11 cellular contexts compared by ENCODE assay signal in the genomic region with DNA sequence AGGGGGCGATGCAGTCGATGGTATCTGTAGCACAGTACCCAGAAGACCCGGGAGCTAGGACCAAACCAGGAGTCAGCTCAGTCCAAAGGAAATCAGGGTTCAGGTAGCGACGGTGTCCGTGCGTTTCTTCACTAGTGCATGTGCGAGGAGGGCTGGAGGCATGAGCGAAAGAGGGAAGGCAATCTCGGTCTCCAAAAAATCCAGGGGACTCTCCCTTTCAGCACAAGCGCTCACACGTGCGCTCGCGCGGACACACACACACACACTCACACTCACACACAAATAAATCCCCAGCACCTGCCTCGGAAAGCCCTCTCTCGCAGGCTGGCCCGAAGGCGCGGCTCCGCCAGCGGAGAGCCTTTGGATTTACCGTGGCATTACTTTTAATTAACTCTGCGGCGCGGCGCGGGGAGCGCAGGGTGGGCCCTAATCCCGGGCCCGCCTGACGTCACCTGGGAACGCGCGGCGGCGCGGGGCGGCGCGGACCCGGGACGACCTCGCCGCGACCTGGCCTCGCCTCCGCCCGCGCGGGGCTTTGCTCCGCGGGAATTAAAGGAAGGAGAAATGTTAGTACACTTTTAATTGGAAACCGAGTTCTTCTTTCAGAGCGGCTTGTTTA.
DNase-seq lines count a peak whose midpoint lies in the region; ATAC-seq, FAIRE-seq and TF ChIP-seq lines count a peak whose summit lies in the region.
"Had no signal": no experiment of that assay in that cellular context is flagged by ENCODE, and none has a peak within 500 bp of the region (broad histone marks: within the 10 kb centered on the region; RNA-seq: fewer than 3 reads in every experiment).

No MANE protein-coding gene starts in this region.

- H3K4me1 Mint-ChIP-seq in stimulated activated naive B cell treated with anti-CD40 and anti-IgM and Interleukin-4, amounts not matched to agents 10 μg/mL and 1 μg/mL and 100 μg/mL, for 72 hours = peaks cover 0 to 5% of the 10 kb centered on the region in 2 donors
- no peaks in the 10 kb centered on the region for H3K4me1 Mint-ChIP-seq in stimulated activated memory B cell treated with anti-CD40 and anti-IgM and Interleukin-4, amounts not matched to agents 10 μg/mL and 1 μg/mL and 100 μg/mL, for 72 hours

- no peak overlapping the region for H3K27ac ChIP-seq in foreskin keratinocyte
- H3K27ac ChIP-seq: epithelial cell of prostate had no signal

- peak; percentile 56 for FAIRE-seq in D721Med (lab: Jason Lieb, UNC)

- peaks cover 78% of the 10 kb centered on the region for H3K27me3 ChIP-seq in foreskin keratinocyte

- TF ChIP-seq CTCF in D721Med (IDR thresholded peaks at IDR 0.05; ENCODE audit: insufficient read depth, missing control alignments) (no peak), foreskin keratinocyte (conservative IDR thresholded peaks at IDR 0.05) (no peak), omental fat pad (IDR thresholded peaks at IDR 0.05) (no peak)

- H3K4me3 Mint-ChIP-seq in stimulated activated naive B cell treated with anti-CD40 and anti-IgM and Interleukin-4, amounts not matched to agents 10 μg/mL and 1 μg/mL and 100 μg/mL, for 72 hours = no peak overlapping the region
- no peak overlapping the region for H3K4me3 Mint-ChIP-seq in stimulated activated memory B cell treated with anti-CD40 and anti-IgM and Interleukin-4, amounts not matched to agents 10 μg/mL and 1 μg/mL and 100 μg/mL, for 72 hours

- no peak overlapping the region for H3K27ac Mint-ChIP-seq in stimulated activated naive B cell treated with anti-CD40 and anti-IgM and Interleukin-4, amounts not matched to agents 10 μg/mL and 1 μg/mL and 100 μg/mL, for 72 hours
- H3K27ac Mint-ChIP-seq in stimulated activated memory B cell treated with anti-CD40 and anti-IgM and Interleukin-4, amounts not matched to agents 10 μg/mL and 1 μg/mL and 100 μg/mL, for 72 hours = no peak overlapping the region

- no peaks in the 10 kb centered on the region for H3K9me3 Mint-ChIP-seq in stimulated activated naive B cell treated with anti-CD40 and anti-IgM and Interleukin-4, amounts not matched to agents 10 μg/mL and 1 μg/mL and 100 μg/mL, for 72 hours
- no peaks in the 10 kb centered on the region for H3K9me3 Mint-ChIP-seq in stimulated activated memory B cell treated with anti-CD40 and anti-IgM and Interleukin-4, amounts not matched to agents 10 μg/mL and 1 μg/mL and 100 μg/mL, for 72 hours

- ATAC-seq in foreskin keratinocyte (peak; percentile 45), omental fat pad (ENCODE audit: low FRiP score) (peak; percentile 65), GM19463 (IDR thresholded peaks at IDR 0.05; ENCODE audit: unreplicated experiment) (no peak)
- ATAC-seq in stimulated activated naive B cell treated with anti-CD40 and anti-IgM and Interleukin-4, amounts not matched to agents 10 μg/mL and 1 μg/mL and 100 μg/mL, for 72 hours (replicated peaks) = no peak
- no peak for ATAC-seq in stimulated activated memory B cell treated with anti-CD40 and anti-IgM and Interleukin-4, amounts not matched to agents 10 μg/mL and 1 μg/mL and 100 μg/mL, for 72 hours

- H3K4me1 ChIP-seq in foreskin keratinocyte = no peaks in the 10 kb centered on the region

- peaks cover 43 to 50% of the 10 kb centered on the region in 2 donors for H3K27me3 Mint-ChIP-seq in stimulated activated naive B cell treated with anti-CD40 and anti-IgM and Interleukin-4, amounts not matched to agents 10 μg/mL and 1 μg/mL and 100 μg/mL, for 72 hours
- H3K27me3 Mint-ChIP-seq in stimulated activated memory B cell treated with anti-CD40 and anti-IgM and Interleukin-4, amounts not matched to agents 10 μg/mL and 1 μg/mL and 100 μg/mL, for 72 hours = peaks cover 54% of the 10 kb centered on the region

- H3K36me3 Mint-ChIP-seq in stimulated activated naive B cell treated with anti-CD40 and anti-IgM and Interleukin-4, amounts not matched to agents 10 μg/mL and 1 μg/mL and 100 μg/mL, for 72 hours = no peaks in the 10 kb centered on the region
- no peaks in the 10 kb centered on the region for H3K36me3 Mint-ChIP-seq in stimulated activated memory B cell treated with anti-CD40 and anti-IgM and Interleukin-4, amounts not matched to agents 10 μg/mL and 1 μg/mL and 100 μg/mL, for 72 hours

- DNase-seq in D721Med (ENCODE audit: insufficient read length, low spot score) (peak; percentile 40), NCI-H2227 (lab: John Stamatoyannopoulos, UW; ENCODE audit: unreplicated experiment) (peak; percentile 81), foreskin keratinocyte (no peak), omental fat pad (ENCODE audit: low spot score) (no peak), activated gamma-delta T cell (lab: John Stamatoyannopoulos, UW) (no peak)
- no peak for DNase-seq in stimulated activated naive B cell treated with anti-CD40 and anti-IgM and Interleukin-4, amounts not matched to agents 10 μg/mL and 1 μg/mL and 100 μg/mL, for 72 hours
- DNase-seq: activated CD8-positive, alpha-beta memory T cell treated with anti-CD3 and anti-CD28 coated beads for 24 hours; stimulated activated CD4-positive, alpha-beta T cell treated with anti-CD3 and anti-CD28 coated beads, Interleukin-12 subunit alpha, Interleukin-12 subunit beta, amount 100 ng/mL, for 4 hours had no signal

Comparison
In these comparisons a context has a peak if more than half of its experiments do, and no peak if none do; other contexts are left out.
1. DNase-seq: peak in D721Med (single experiment) and NCI-H2227 (single experiment); none in foreskin keratinocyte (0 of 2), omental fat pad (single experiment), stimulated activated naive B cell treated with anti-CD40 and anti-IgM and Interleukin-4, amounts not matched to agents 10 μg/mL and 1 μg/mL and 100 μg/mL, for 72 hours (single experiment) and activated gamma-delta T cell (single experiment).
2. ATAC-seq: peak in foreskin keratinocyte (single experiment) and omental fat pad (single experiment); none in GM19463 (single experiment), stimulated activated naive B cell treated with anti-CD40 and anti-IgM and Interleukin-4, amounts not matched to agents 10 μg/mL and 1 μg/mL and 100 μg/mL, for 72 hours (0 of 2) and stimulated activated memory B cell treated with anti-CD40 and anti-IgM and Interleukin-4, amounts not matched to agents 10 μg/mL and 1 μg/mL and 100 μg/mL, for 72 hours (single experiment).